Comparison of ENCODE assay signal across 8 cellular contexts in the genomic region with DNA sequence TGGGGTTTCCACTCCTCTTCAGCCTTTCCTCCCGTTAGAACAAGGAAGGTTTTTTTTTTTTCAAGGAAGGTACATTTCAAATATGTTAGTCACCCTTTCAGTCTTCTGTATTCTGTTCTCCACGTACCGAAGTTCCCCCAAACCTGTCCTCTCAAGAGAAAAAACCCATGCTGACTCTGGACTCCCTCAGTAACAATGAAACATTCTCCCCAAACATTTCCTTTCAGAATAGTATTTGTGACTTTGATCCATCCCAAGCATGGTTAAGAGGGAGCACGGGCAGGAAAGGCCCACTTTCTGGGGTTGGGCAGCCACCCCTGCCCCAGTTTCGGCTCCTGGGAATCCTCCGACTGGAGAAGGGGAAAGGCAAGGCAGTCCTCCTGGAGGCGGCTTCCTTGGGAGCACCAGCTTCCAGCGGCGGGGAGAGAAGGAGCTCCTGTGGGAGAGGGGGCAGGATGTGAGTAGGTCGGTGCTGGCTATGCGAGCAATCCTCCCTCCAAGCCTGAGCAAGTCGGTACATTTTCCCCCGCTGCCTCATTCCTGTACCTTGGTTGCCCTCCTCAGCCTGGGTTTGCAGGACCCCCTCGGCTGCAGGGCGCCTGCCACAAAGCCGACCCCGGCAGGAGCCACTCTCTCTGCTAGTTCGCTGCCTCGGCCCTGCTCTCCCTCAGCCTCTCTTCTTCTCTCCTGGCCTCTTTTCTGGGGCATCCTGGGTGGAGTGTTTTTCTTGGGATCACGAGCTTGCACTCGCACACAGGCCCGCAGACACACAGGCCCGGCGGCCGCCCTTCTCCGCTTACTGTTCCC. TPM values are rescaled to one million over a fixed set of nuclear protein-coding genes. Genes with fewer than 3 reads are reported as not detected.
A peak's percentile ranks its signal among the peaks of the same experiment; 100 is the strongest.
DNase-seq lines count a peak whose midpoint lies in the region; ATAC-seq and TF ChIP-seq lines count a peak whose summit lies in the region.

No MANE protein-coding gene starts in this region.

- intact Hi-C loops in adrenal gland (cut with DNase I) (loop anchor here in 1 of 2 donors (10.0 kb wide), 1 partner anchor 233 kb away; a partner anchor contains a TSS), left lung (cut with DNase I) (loop anchor here in 1 of 2 donors (5.0 kb wide), 2 partner anchors 44 to 241 kb away; a partner anchor contains a TSS)

- TF ChIP-seq EP300 in SK-N-SH (IDR thresholded peaks at IDR 0.05; ENCODE audit: borderline replicate concordance in 1 of 2, low read depth in 1 of 2, low read length in 1 of 2) = no peak
- TF ChIP-seq EP300 in suprapubic skin (IDR thresholded peaks at IDR 0.05) = no peak

- no peak overlapping the region for H3K9ac ChIP-seq in SK-N-SH

- TF ChIP-seq POLR2A in adrenal gland (IDR thresholded peaks at IDR 0.05) (no peak), suprapubic skin (IDR thresholded peaks at IDR 0.05) (no peak)

- no peak overlapping the region for H3K4me2 ChIP-seq in SK-N-SH

- H4K20me1 ChIP-seq in SK-N-SH (ENCODE audit: insufficient read depth) = no peaks in the 10 kb centered on the region

- CTCF ChIA-PET in SK-N-SH (lab: Yijun Ruan, JAX) = interaction anchor here (0.7 to 2.7 kb wide), 7 partner anchors 8 to 244 kb away, joined by 3 to 8 read pairs (median 4); a partner anchor contains a TSS

- no peak overlapping the region for H3K27ac ChIP-seq in SK-N-SH (ENCODE audit: low read depth in 2 of 2, low read length in 1 of 2)
- H3K27ac ChIP-seq in adrenal gland = peak overlapping the region; percentile 80 to 95 (median 86)
- peak overlapping the region; percentile 88 to 90 for H3K27ac ChIP-seq in left lung
- peak overlapping the region; percentile 83 for H3K27ac ChIP-seq in suprapubic skin

- ATAC-seq in SK-N-SH treated with all-trans-retinoic acid at 6 μM for 48 hours (peak; percentile 21; the same call in 2 of the 3 replicates), left lung (no peak), GM19328 (IDR thresholded peaks at IDR 0.05; ENCODE audit: unreplicated experiment) (no peak)

- H3K27me3 ChIP-seq in SK-N-SH (ENCODE audit: insufficient read depth) (peaks cover 97% of the 10 kb centered on the region), adrenal gland (no peaks in the 10 kb centered on the region), left lung (peaks cover 19 to 100% of the 10 kb centered on the region in 2 donors), suprapubic skin (no peaks in the 10 kb centered on the region)

- H3K4me3 ChIP-seq in SK-N-SH (ENCODE audit: low read depth in 2 of 2, low read length in 1 of 2) (no peak overlapping the region), adrenal gland (peak overlapping the region in 2 of 4 donors; percentile 39 to 76), left lung (peak overlapping the region; percentile 23 to 88), suprapubic skin (peak overlapping the region; percentile 64)

- no peak overlapping the region for H2AFZ ChIP-seq in SK-N-SH (ENCODE audit: low read depth)

- WGBS in SK-N-SH (ENCODE audit: low lambda C conversion rate) = 11% methylated on average over 26 of the region's 26 CpGs
- WGBS in adrenal gland, 4 donors = 7 to 34% (median 17%) methylated on average over 19 to 26 of the region's 26 CpGs
- WGBS in suprapubic skin = 8% methylated on average over 23 of the region's 26 CpGs

- TF ChIP-seq RAD21 in SK-N-SH (IDR thresholded peaks at IDR 0.05; ENCODE audit: low read length) = no peak

- no peak for TF ChIP-seq CTCF in SK-N-SH (IDR thresholded peaks at IDR 0.05)
- TF ChIP-seq CTCF in adrenal gland (IDR thresholded peaks at IDR 0.05) = no peak
- no peak for TF ChIP-seq CTCF in left lung (IDR thresholded peaks at IDR 0.05)
- no peak for TF ChIP-seq CTCF in suprapubic skin (IDR thresholded peaks at IDR 0.05)

- H3K36me3 ChIP-seq in SK-N-SH (replicated peaks in 1 of 2; ENCODE audit: control insufficient read depth in 1 of 2, insufficient read depth in 2 of 2, low read length in 1 of 2) (no peaks in the 10 kb centered on the region), adrenal gland (replicated peaks in 1 of 2) (no peaks in the 10 kb centered on the region), left lung (peaks cover 0 to 6% of the 10 kb centered on the region in 2 donors), suprapubic skin (no peaks in the 10 kb centered on the region)

- DNase-seq in SK-N-SH (no peak), adrenal gland (peak in 1 of 7 donors; percentile 58), left lung (peak in 1 of 2 donors; percentile 80), suprapubic skin (ENCODE audit: low spot score in 2 of 2) (peak in 1 of 2 donors; percentile 62), cerebellar cortex (ENCODE audit: low spot score) (no peak), DMS 273 (lab: John Stamatoyannopoulos, UW; ENCODE audit: unreplicated experiment) (no peak)

- H3K79me2 ChIP-seq in SK-N-SH (ENCODE audit: insufficient read depth) = no peaks in the 10 kb centered on the region

- H3K9me3 ChIP-seq in SK-N-SH (no peaks in the 10 kb centered on the region), adrenal gland (replicated peaks in 1 of 3) (no peaks in the 10 kb centered on the region), left lung (no peaks in the 10 kb centered on the region), suprapubic skin (no peaks in the 10 kb centered on the region)

- no peaks in the 10 kb centered on the region for H3F3A ChIP-seq in SK-N-SH (replicated peaks; ENCODE audit: insufficient read depth)

- H3K4me1 ChIP-seq in SK-N-SH (ENCODE audit: control insufficient read depth in 1 of 2, insufficient read depth in 2 of 2, low read depth in 1 of 2, low read length in 1 of 2) (no peaks in the 10 kb centered on the region; a peak in 1 of 4 replicates), adrenal gland (replicated peaks in 1 of 2) (peaks cover 22 to 37% of the 10 kb centered on the region in 2 donors), left lung (peaks cover 4 to 55% of the 10 kb centered on the region in 2 donors), suprapubic skin (peaks cover 50% of the 10 kb centered on the region)

- POLR2A ChIA-PET in SK-N-SH (lab: Yijun Ruan, JAX) = interaction anchor here (0.6 kb wide), 1 partner anchor 51 kb away, joined by 3 read pairs; no protein-coding TSS in a partner anchor

- no peaks in the 10 kb centered on the region for H3K9me2 ChIP-seq in SK-N-SH

TF ChIP-seq in SK-N-SH treated with all-trans-retinoic acid at 6 μM for 48 hours, 23 proteins besides CTCF, POLR2A, EP300 and RAD21 (continues in another document):
- TF ChIP-seq ZNF8 (CRISPR knock-in tag; IDR thresholded peaks at IDR 0.05) = no peak
- TF ChIP-seq GLIS3 (CRISPR knock-in tag; IDR thresholded peaks at IDR 0.05) = no peak
- no peak for TF ChIP-seq CSDC2 (CRISPR knock-in tag; IDR thresholded peaks at IDR 0.05)
- TF ChIP-seq ZFP30 (CRISPR knock-in tag; IDR thresholded peaks at IDR 0.05) = no peak
- TF ChIP-seq ARNTL (CRISPR knock-in tag; IDR thresholded peaks at IDR 0.05; ENCODE audit: borderline replicate concordance, low read depth) = no peak

TF ChIP-seq in SK-N-SH, 30 proteins besides CTCF, POLR2A, EP300 and RAD21 (continues in another document):
- TF ChIP-seq, protein P1, sequence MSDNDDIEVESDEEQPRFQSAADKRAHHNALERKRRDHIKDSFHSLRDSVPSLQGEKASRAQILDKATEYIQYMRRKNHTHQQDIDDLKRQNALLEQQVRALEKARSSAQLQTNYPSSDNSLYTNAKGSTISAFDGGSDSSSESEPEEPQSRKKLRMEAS (IDR thresholded peaks at IDR 0.05; ENCODE audit: low read depth) = no peak

RNA-seq across cellular contexts. Expression of a gene that starts 2.1 kb away (rescaled TPM):
- polyA plus RNA-seq in SK-N-SH (2012; rRNA removed) (not detected in 2 replicates), adrenal gland (under 1 TPM; 0.30 to 0.97 (median 0.32) TPM)
- polyA plus RNA-seq in SK-N-SH (2012; cell fraction: cytosol; rRNA removed) = not detected in 2 replicates
- not detected in 2 replicates for polyA plus RNA-seq in SK-N-SH (2012; cell fraction: nucleus; rRNA removed)
- total RNA-seq in adrenal gland (1 to 10 TPM in 2 of 8 donors, under 1 TPM in 5, not detected in 1; 0.18 to 1.1 (median 0.90) TPM), left lung (under 1 TPM; 0.50 to 0.60 TPM), suprapubic skin (1 to 10 TPM; 2.5 to 4.0 (median 3.1) TPM)

RNA-seq across cellular contexts. Expression of a gene that starts 4.6 kb away (rescaled TPM):
- polyA plus RNA-seq in SK-N-SH (2012; rRNA removed) (not detected in 2 replicates), adrenal gland (1 to 10 TPM; 1.2 to 2.8 (median 2.0) TPM)
- polyA plus RNA-seq in SK-N-SH (2012; cell fraction: cytosol; rRNA removed) = not detected in 2 replicates
- polyA plus RNA-seq in SK-N-SH (2012; cell fraction: nucleus; rRNA removed) = not detected in 2 replicates
- total RNA-seq in adrenal gland (1 to 10 TPM in 5 of 8 donors, under 1 TPM in 2, not detected in 1; 0.41 to 1.9 (median 1.1) TPM), left lung (1 to 10 TPM in 1 of 2 donors, under 1 TPM in 1; 0.61 to 1.4 TPM), suprapubic skin (1 to 10 TPM in 2 of 4 donors, under 1 TPM in 2; 0.34 to 4.2 (median 1.9) TPM)

RNA-seq across cellular contexts. Expression of a gene that starts 32.7 kb away (rescaled TPM):
- not detected in 2 replicates for polyA plus RNA-seq in SK-N-SH (2012; rRNA removed)
- not detected in 2 replicates for polyA plus RNA-seq in SK-N-SH (2012; cell fraction: cytosol; rRNA removed)
- polyA plus RNA-seq in SK-N-SH (2012; cell fraction: nucleus; rRNA removed) = not detected in 2 replicates
- total RNA-seq in adrenal gland = 10 to 100 TPM in 1 of 8 donors, 1 to 10 TPM in 7; 3.5 to 10.9 (median 5.6) TPM
- polyA plus RNA-seq in adrenal gland = 10 to 100 TPM in 2 of 3 donors, 1 to 10 TPM in 1; 9.3 to 12.6 (median 11.3) TPM
- total RNA-seq in left lung = 1 to 10 TPM; 3.4 to 7.6 TPM
- 1 to 10 TPM; 1.8 to 4.7 (median 2.5) TPM for total RNA-seq in suprapubic skin

RNA-seq across cellular contexts. Expression of a gene that starts 45.6 kb away (rescaled TPM):
- polyA plus RNA-seq in SK-N-SH (2012; rRNA removed) = not detected in 2 replicates
- not detected in 2 replicates for polyA plus RNA-seq in SK-N-SH (2012; cell fraction: cytosol; rRNA removed)
- not detected in 2 replicates for polyA plus RNA-seq in SK-N-SH (2012; cell fraction: nucleus; rRNA removed)
- 100 to 1,000 TPM in 1 of 8 donors, 10 to 100 TPM in 7; 39.2 to 132 (median 65.7) TPM for total RNA-seq in adrenal gland
- polyA plus RNA-seq in adrenal gland = 10 to 100 TPM; 21.8 to 42.0 (median 25.9) TPM
- 10 to 100 TPM; 16.1 to 21.6 TPM for total RNA-seq in left lung
- 10 to 100 TPM in 3 of 4 donors, 1 to 10 TPM in 1; 4.7 to 16.3 (median 14.6) TPM for total RNA-seq in suprapubic skin

RNA-seq across cellular contexts. Expression of a gene that starts 49.7 kb away (rescaled TPM):
- polyA plus RNA-seq in SK-N-SH (2012; rRNA removed) = not detected in 2 replicates
- polyA plus RNA-seq in SK-N-SH (2012; cell fraction: cytosol; rRNA removed) = not detected in 2 replicates
- polyA plus RNA-seq in SK-N-SH (2012; cell fraction: nucleus; rRNA removed) = not detected in 2 replicates
- total RNA-seq in adrenal gland = 10 to 100 TPM in 7 of 8 donors, 1 to 10 TPM in 1; 8.5 to 27.2 (median 16.8) TPM
- 1 to 10 TPM; 1.3 to 5.6 (median 1.4) TPM for polyA plus RNA-seq in adrenal gland
- 1 to 10 TPM; 3.5 to 5.0 TPM for total RNA-seq in left lung
- 1 to 10 TPM; 4.0 to 9.3 (median 6.4) TPM for total RNA-seq in suprapubic skin

Comparison
In these comparisons a context has a peak if more than half of its experiments do, and no peak if none do; other contexts are left out.
1. H3K27ac ChIP-seq: peak in adrenal gland (5 of 5), left lung (2 of 2) and suprapubic skin (single experiment); none in SK-N-SH (0 of 2).
2. H3K4me3 ChIP-seq: peak in left lung (2 of 2) and suprapubic skin (single experiment); none in SK-N-SH (0 of 2).